Comparison of ENCODE assay signal across 31 cellular contexts in genomic region chr9:128175743-128176142, GRCh38. TPM values are rescaled to one million over a fixed set of nuclear protein-coding genes. Genes with fewer than 3 reads are reported as not detected.
DNase-seq lines count a peak whose midpoint lies in the region; ATAC-seq and TF ChIP-seq lines count a peak whose summit lies in the region.
"Had no signal": no experiment of that assay in that cellular context is flagged by ENCODE, and none has a peak within 500 bp of the region (broad histone marks: within the 10 kb centered on the region; RNA-seq: fewer than 3 reads in every experiment).

No MANE protein-coding gene starts in this region.

- intact Hi-C loops in vagina (cut with DNase I), result no loop called here

- H3K9me3 Mint-ChIP-seq in CD8-positive, alpha-beta memory T cell, result peaks cover 0 to 4% (median 0%) of the 10 kb centered on the region in 5 donors
- H3K9me3 Mint-ChIP-seq in nephron progenitor cell, result peaks cover 19% of the 10 kb centered on the region
- H3K9me3 Mint-ChIP-seq: GM23338; natural killer cell treated with Interleukin-12 subunit alpha and Interleukin-12 subunit beta and Interleukin-15 and Interleukin-18, amount 100 ng/mL, for 72 hours; stimulated activated memory B cell treated with anti-CD40 and anti-IgM and Interleukin-4, amounts not matched to agents 10 μg/mL and 1 μg/mL and 100 μg/mL, for 72 hours had no signal

- H3K4me3 Mint-ChIP-seq in CD8-positive, alpha-beta memory T cell, result no peak overlapping the region
- H3K4me3 Mint-ChIP-seq in nephron progenitor cell, result no peak overlapping the region
- H3K4me3 Mint-ChIP-seq: activated CD4-positive, alpha-beta memory T cell treated with anti-CD3 and anti-CD28 coated beads, Interleukin-2, amount 10 ng/mL, durations not matched to agents 7 days and 5 days; activated naive CD8-positive, alpha-beta T cell treated with anti-CD3 and anti-CD28 coated beads, Interleukin-2, amount 10 ng/mL, durations not matched to agents 7 days and 5 days; GM23338; natural killer cell treated with Interleukin-12 subunit alpha and Interleukin-12 subunit beta and Interleukin-15 and Interleukin-18, amount 100 ng/mL, for 72 hours; stimulated activated memory B cell treated with anti-CD40 and anti-IgM and Interleukin-4, amounts not matched to agents 10 μg/mL and 1 μg/mL and 100 μg/mL, for 72 hours had no signal

- H3K27me3 Mint-ChIP-seq in CD8-positive, alpha-beta memory T cell, result no peaks in the 10 kb centered on the region
- H3K27me3 Mint-ChIP-seq in nephron progenitor cell (ENCODE audit: low read depth, poor library complexity), result no peaks in the 10 kb centered on the region
- H3K27me3 Mint-ChIP-seq: activated CD4-positive, alpha-beta memory T cell treated with anti-CD3 and anti-CD28 coated beads, Interleukin-2, amount 10 ng/mL, durations not matched to agents 7 days and 5 days; activated naive CD8-positive, alpha-beta T cell treated with anti-CD3 and anti-CD28 coated beads, Interleukin-2, amount 10 ng/mL, durations not matched to agents 7 days and 5 days; natural killer cell treated with Interleukin-12 subunit alpha and Interleukin-12 subunit beta and Interleukin-15 and Interleukin-18, amount 100 ng/mL, for 72 hours; stimulated activated memory B cell treated with anti-CD40 and anti-IgM and Interleukin-4, amounts not matched to agents 10 μg/mL and 1 μg/mL and 100 μg/mL, for 72 hours had no signal

- no peak for DNase-seq in CD8-positive, alpha-beta memory T cell
- peak; percentile 20 for DNase-seq in M059J (ENCODE audit: low read depth)
- DNase-seq in nephron progenitor cell, result no peak
- DNase-seq in stimulated activated CD4-positive, alpha-beta T cell treated with anti-CD3 and anti-CD28 coated beads, Interleukin-4, amount 100 ng/mL, for 24 hours, result no peak
- no peak for DNase-seq in vagina (ENCODE audit: extremely low spot score in 2 of 2)
- DNase-seq in AG08395 (ENCODE audit: low spot score), result no peak
- DNase-seq: activated CD4-positive, alpha-beta memory T cell treated with anti-CD3 and anti-CD28 coated beads, Interleukin-2, amount 10 ng/mL, durations not matched to agents 7 days and 5 days; activated effector memory CD4-positive, alpha-beta T cell treated with anti-CD3 and anti-CD28 coated beads, Interleukin-2, amount 50 U/mL, for 16 hours; activated naive CD8-positive, alpha-beta T cell treated with anti-CD3 and anti-CD28 coated beads, Interleukin-2, amount 10 ng/mL, durations not matched to agents 7 days and 5 days; left lung; NCI-H1436; NCI-H2171; NCI-H510A treated with DMSO at 0.1 percent for 48 hours; NK-92 treated with Interleukin-12 subunit alpha and Interleukin-12 subunit beta, amount 100 ng/mL, for 24 hours; PC-9; SHP77; spleen; stimulated activated CD4-positive, alpha-beta T cell treated with anti-CD3 and anti-CD28 coated beads, Interleukin-4, amount 100 ng/mL, for 1 hour; uterus had no signal

- H3K4me1 Mint-ChIP-seq in CD8-positive, alpha-beta memory T cell, result no peaks in the 10 kb centered on the region
- peaks cover 1% of the 10 kb centered on the region for H3K4me1 Mint-ChIP-seq in nephron progenitor cell
- H3K4me1 Mint-ChIP-seq: activated CD4-positive, alpha-beta memory T cell treated with anti-CD3 and anti-CD28 coated beads, Interleukin-2, amount 10 ng/mL, durations not matched to agents 7 days and 5 days; GM23338; stimulated activated memory B cell treated with anti-CD40 and anti-IgM and Interleukin-4, amounts not matched to agents 10 μg/mL and 1 μg/mL and 100 μg/mL, for 72 hours had no signal

- H3K36me3 Mint-ChIP-seq in CD8-positive, alpha-beta memory T cell, result peaks cover 7 to 68% (median 10%) of the 10 kb centered on the region in 3 donors
- H3K36me3 Mint-ChIP-seq in nephron progenitor cell (ENCODE audit: low read depth), result peaks cover 60% of the 10 kb centered on the region
- H3K36me3 Mint-ChIP-seq: natural killer cell treated with Interleukin-12 subunit alpha and Interleukin-12 subunit beta and Interleukin-15 and Interleukin-18, amount 100 ng/mL, for 72 hours had no signal

- peak overlapping the region in 5 of 8 donors; percentile 26 to 57 (median 55) for H3K27ac Mint-ChIP-seq in CD8-positive, alpha-beta memory T cell
- H3K27ac Mint-ChIP-seq in nephron progenitor cell, result peak overlapping the region; percentile 5
- H3K27ac Mint-ChIP-seq: activated CD4-positive, alpha-beta memory T cell treated with anti-CD3 and anti-CD28 coated beads, Interleukin-2, amount 10 ng/mL, durations not matched to agents 7 days and 5 days; activated naive CD8-positive, alpha-beta T cell treated with anti-CD3 and anti-CD28 coated beads, Interleukin-2, amount 10 ng/mL, durations not matched to agents 7 days and 5 days; GM23338; natural killer cell treated with Interleukin-12 subunit alpha and Interleukin-12 subunit beta and Interleukin-15 and Interleukin-18, amount 100 ng/mL, for 72 hours; stimulated activated memory B cell treated with anti-CD40 and anti-IgM and Interleukin-4, amounts not matched to agents 10 μg/mL and 1 μg/mL and 100 μg/mL, for 72 hours had no signal

- H3K27me3 ChIP-seq in CD8-positive, alpha-beta memory T cell (ENCODE audit: insufficient read depth, low read length, poor library complexity, severe bottlenecking), result no peaks in the 10 kb centered on the region
- no peaks in the 10 kb centered on the region for H3K27me3 ChIP-seq in vagina
- H3K27me3 ChIP-seq: left lung, spleen, suprapubic skin, uterus had no signal

- no peak for TF ChIP-seq CTCF in nephron progenitor cell (IDR thresholded peaks at IDR 0.05)
- TF ChIP-seq CTCF in vagina (IDR thresholded peaks at IDR 0.05), result no peak

- H3K36me3 ChIP-seq in CD8-positive, alpha-beta memory T cell (ENCODE audit: insufficient read depth, low read length), result peaks cover 38% of the 10 kb centered on the region
- peaks cover 0 to 69% of the 10 kb centered on the region in 2 donors for H3K36me3 ChIP-seq in vagina
- H3K36me3 ChIP-seq: uterus had no signal

- TF ChIP-seq POLR2A in vagina (IDR thresholded peaks at IDR 0.05), result no peak

- no peaks in the 10 kb centered on the region for H3K4me1 ChIP-seq in CD8-positive, alpha-beta memory T cell (ENCODE audit: insufficient read depth, low read length)
- no peaks in the 10 kb centered on the region for H3K4me1 ChIP-seq in vagina
- H3K4me1 ChIP-seq: left lung, parathyroid adenoma, uterus had no signal

- H3K4me3 ChIP-seq in CD8-positive, alpha-beta memory T cell (ENCODE audit: low read length), result no peak overlapping the region
- no peak overlapping the region for H3K4me3 ChIP-seq in vagina
- H3K4me3 ChIP-seq: GM12878, GM23338, left lung, PC-9, spleen, suprapubic skin, uterus had no signal

- POLR2A ChIA-PET in CD8-positive, alpha-beta memory T cell (lab: Charles Lee), result no interaction called here

- no peak for ATAC-seq in GM18909 (IDR thresholded peaks at IDR 0.05; ENCODE audit: poor library complexity, unreplicated experiment)
- ATAC-seq: activated CD4-positive, CD25-positive, alpha-beta regulatory T cell treated with anti-CD3 and anti-CD28 coated beads, Interleukin-2, amount 50 U/mL, for 24 hours; GM12878; GM23338; left lung; stimulated activated memory B cell treated with anti-CD40 and anti-IgM and Interleukin-4, amounts not matched to agents 10 μg/mL and 1 μg/mL and 100 μg/mL, for 72 hours had no signal

- H3K9me3 ChIP-seq in CD8-positive, alpha-beta memory T cell (ENCODE audit: low read length), result no peaks in the 10 kb centered on the region
- H3K9me3 ChIP-seq in vagina, result no peaks in the 10 kb centered on the region
- H3K9me3 ChIP-seq: suprapubic skin, uterus had no signal

- CTCF ChIA-PET in CD8-positive, alpha-beta memory T cell (lab: Charles Lee), result interaction anchor here (1.9 kb wide), 1 partner anchor 15 kb away, joined by 6 read pairs; no protein-coding TSS in a partner anchor

- H3K27ac ChIP-seq in CD8-positive, alpha-beta memory T cell (ENCODE audit: low read depth, low read length), result no peak overlapping the region
- H3K27ac ChIP-seq in angular gyrus (ENCODE audit: low read depth, low read length) (peak overlapping the region; percentile 65), vagina (no peak overlapping the region)
- H3K27ac ChIP-seq: left lung, parathyroid adenoma, uterus had no signal

RNA-seq across cellular contexts. Expression of gene CIZ1, which starts 15.6 kb away (rescaled TPM):
- total RNA-seq in CD8-positive, alpha-beta memory T cell, result 100 to 1,000 TPM; 114 to 125 TPM
- 35.2 TPM for polyA plus RNA-seq in CD8-positive, alpha-beta memory T cell
- 50.2 and 52.4 TPM in 2 replicates for total RNA-seq in M059J (2014; rRNA removed; shearing (Covaris generic))
- 101 TPM for total RNA-seq in vagina

RNA-seq across cellular contexts. Expression of gene BBLN, which starts 15.7 kb away (rescaled TPM):
- 10 to 100 TPM; 75.5 to 78.4 TPM for total RNA-seq in CD8-positive, alpha-beta memory T cell
- polyA plus RNA-seq in CD8-positive, alpha-beta memory T cell, result 137 TPM
- 289 and 427 TPM in 2 replicates for total RNA-seq in M059J (2014; rRNA removed; shearing (Covaris generic))
- total RNA-seq in vagina, result 134 TPM

RNA-seq across cellular contexts. Expression of gene LCN2, which starts 26.5 kb away (rescaled TPM):
- not detected for total RNA-seq in CD8-positive, alpha-beta memory T cell
- not detected for polyA plus RNA-seq in CD8-positive, alpha-beta memory T cell
- 0.42 TPM in 1 of 2 replicates, not detected in the other for total RNA-seq in M059J (2014; rRNA removed; shearing (Covaris generic))
- 136 TPM for total RNA-seq in vagina
- total RNA-seq: activated CD4-positive, alpha-beta memory T cell treated with anti-CD3 and anti-CD28 coated beads, Interleukin-2, amount 10 ng/mL, durations not matched to agents 7 days and 5 days; activated naive CD8-positive, alpha-beta T cell treated with anti-CD3 and anti-CD28 coated beads, Interleukin-2, amount 10 ng/mL, durations not matched to agents 7 days and 5 days; Daoy; glomerular endothelial cell; GM12878; GM23338; natural killer cell treated with Interleukin-12 subunit alpha and Interleukin-12 subunit beta and Interleukin-15 and Interleukin-18, amount 100 ng/mL, for 72 hours; right cardiac atrium had no signal
- polyA plus RNA-seq: GM12878 had no signal

RNA-seq across cellular contexts. Expression of gene DNM1, which starts 27.4 kb away (rescaled TPM):
- total RNA-seq in CD8-positive, alpha-beta memory T cell, result under 1 TPM; 0.26 to 0.66 TPM
- 0.18 TPM for polyA plus RNA-seq in CD8-positive, alpha-beta memory T cell
- 14.0 and 18.3 TPM in 2 replicates for total RNA-seq in M059J (2014; rRNA removed; shearing (Covaris generic))
- total RNA-seq in vagina, result 33.4 TPM

RNA-seq across cellular contexts. Expression of gene PTGES2, which starts 48.2 kb away (rescaled TPM):
- total RNA-seq in CD8-positive, alpha-beta memory T cell, result 10 to 100 TPM; 67.0 to 68.3 TPM
- 51.7 TPM for polyA plus RNA-seq in CD8-positive, alpha-beta memory T cell
- total RNA-seq in M059J (2014; rRNA removed; shearing (Covaris generic)), result 34.9 and 53.8 TPM in 2 replicates
- 101 TPM for total RNA-seq in vagina

Comparison
In these comparisons a context has a peak if more than half of its experiments do, and no peak if none do; other contexts are left out.
1. RNA of gene LCN2, which starts 26.5 kb away (total RNA-seq): 136 TPM in vagina (single experiment); not detected in CD8-positive, alpha-beta memory T cell and 0.42 TPM in M059J; every median in the first group is over 10 times any median in the second.